In the genomic region with DNA sequence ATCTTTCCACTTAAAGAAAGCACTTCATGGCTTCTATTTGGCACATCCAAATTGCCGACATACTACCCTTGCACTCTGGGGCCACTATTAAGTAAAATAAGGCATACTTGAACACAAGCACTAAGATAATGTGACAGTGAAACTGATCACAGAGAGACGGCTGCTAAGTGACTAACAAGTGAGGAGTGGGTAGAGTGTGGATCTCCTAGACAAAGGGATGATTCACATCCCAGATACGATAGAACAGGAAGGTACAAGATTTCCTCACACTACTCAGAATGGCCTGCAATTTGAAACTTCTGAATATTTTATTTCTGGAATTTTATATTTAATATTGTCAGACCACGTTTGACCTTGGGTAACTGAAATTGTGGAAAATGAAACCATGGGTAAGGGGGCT, we compare ENCODE assay signal across 22 cellular contexts.
"Had no signal": no experiment of that assay in that cellular context is flagged by ENCODE, and none has a peak within 500 bp of the region (broad histone marks: within the 10 kb centered on the region; RNA-seq: fewer than 3 reads in every experiment).

No MANE protein-coding gene starts in this region.

- H3K27me3 Mint-ChIP-seq: activated CD4-positive, alpha-beta memory T cell treated with anti-CD3 and anti-CD28 coated beads for 36 hours; naive thymus-derived CD4-positive, alpha-beta T cell had no signal

- ATAC-seq: activated naive CD4-positive, alpha-beta T cell treated with anti-CD3 and anti-CD28 coated beads, Interleukin-2, amount 50 U/mL, for 72 hours; gastrocnemius medialis; heart left ventricle; naive thymus-derived CD4-positive, alpha-beta T cell; stimulated activated naive CD8-positive, alpha-beta T cell treated with anti-CD3 and anti-CD28 coated beads, Interleukin-15, Interleukin-2, amounts not matched to agents 100 U/mL and 50 U/mL, for 24 hours had no signal

- H3K27ac Mint-ChIP-seq: activated CD4-positive, alpha-beta memory T cell treated with anti-CD3 and anti-CD28 coated beads for 36 hours; activated naive CD4-positive, alpha-beta T cell treated with anti-CD3 and anti-CD28 coated beads, Interleukin-2, amount 50 U/mL, for 72 hours; activated T-helper 1 cell treated with anti-CD3 and anti-CD28 coated beads, Interleukin-12 subunit alpha, Interleukin-12 subunit beta, Interleukin-2, Interleukin-4 antibody, amounts not matched to agents 30 ng/mL and 10 ng/mL and 1 ng/mL, durations not matched to agents 14 hours and 24 hours and 36 hours; endodermal cell; immature natural killer cell; naive thymus-derived CD4-positive, alpha-beta T cell had no signal

- H3K9me3 ChIP-seq: gastrocnemius medialis, sigmoid colon, tibial nerve had no signal

- H3K4me3 ChIP-seq: dorsolateral prefrontal cortex, gastrocnemius medialis, heart left ventricle, sigmoid colon, spleen, tibial nerve had no signal

- H3K4me1 ChIP-seq: gastrocnemius medialis, heart left ventricle, sigmoid colon, spleen, tibial nerve had no signal

- H3K27me3 ChIP-seq: dorsolateral prefrontal cortex, gastrocnemius medialis, heart left ventricle, sigmoid colon, spleen, tibial nerve had no signal

- H3K27ac ChIP-seq: dorsolateral prefrontal cortex, gastrocnemius medialis, heart left ventricle, sigmoid colon, spleen, tibial nerve, WERI-Rb-1 had no signal

- H3K36me3 ChIP-seq: gastrocnemius medialis, heart left ventricle, sigmoid colon, spleen, tibial nerve, WERI-Rb-1 had no signal

- H3K9me3 Mint-ChIP-seq: endodermal cell had no signal

- H3K4me3 Mint-ChIP-seq: activated CD4-positive, alpha-beta memory T cell treated with anti-CD3 and anti-CD28 coated beads for 36 hours; activated T-helper 1 cell treated with anti-CD3 and anti-CD28 coated beads, Interleukin-12 subunit alpha, Interleukin-12 subunit beta, Interleukin-2, Interleukin-4 antibody, amounts not matched to agents 30 ng/mL and 10 ng/mL and 1 ng/mL, durations not matched to agents 14 hours and 24 hours and 36 hours; endodermal cell; immature natural killer cell; naive thymus-derived CD4-positive, alpha-beta T cell had no signal

- H3K4me1 Mint-ChIP-seq: endodermal cell; immature natural killer cell; naive thymus-derived CD4-positive, alpha-beta T cell had no signal

- DNase-seq: activated CD4-positive, alpha-beta memory T cell treated with anti-CD3 and anti-CD28 coated beads for 36 hours; activated CD4-positive, alpha-beta T cell treated with anti-CD3 and anti-CD28 coated beads for 1 hour; activated gamma-delta T cell treated with Interleukin-2 at 50 U/mL for 16 hours; activated T-cell treated with anti-CD3 and anti-CD28 coated beads for 4 hours; amniotic stem cell; dorsolateral prefrontal cortex; endodermal cell; gastrocnemius medialis; heart left ventricle; immature natural killer cell; mesendoderm; naive thymus-derived CD4-positive, alpha-beta T cell; sigmoid colon; spleen; stimulated activated naive CD8-positive, alpha-beta T cell treated with anti-CD3 and anti-CD28 coated beads, Interleukin-15, Interleukin-2, amounts not matched to agents 100 U/mL and 50 U/mL, for 24 hours; substantia nigra; SW 1271; T-helper 2 cell; WERI-Rb-1 had no signal

- H3K36me3 Mint-ChIP-seq: activated CD4-positive, alpha-beta memory T cell treated with anti-CD3 and anti-CD28 coated beads for 36 hours; activated naive CD4-positive, alpha-beta T cell treated with anti-CD3 and anti-CD28 coated beads, Interleukin-2, amount 50 U/mL, for 72 hours; immature natural killer cell; naive thymus-derived CD4-positive, alpha-beta T cell had no signal
